Comparison of ENCODE assay signal across 17 cellular contexts in genomic region chr4:89293299-89293698, GRCh38. TPM values are rescaled to one million over a fixed set of nuclear protein-coding genes. Genes with fewer than 3 reads are reported as not detected.
DNase-seq lines count a peak whose midpoint lies in the region; ATAC-seq lines count a peak whose summit lies in the region.
"Had no signal": no experiment of that assay in that cellular context is flagged by ENCODE, and none has a peak within 500 bp of the region (broad histone marks: within the 10 kb centered on the region; RNA-seq: fewer than 3 reads in every experiment).

No MANE protein-coding gene starts in this region.

- H3K4me3 Mint-ChIP-seq in activated naive CD4-positive, alpha-beta T cell treated with anti-CD3 and anti-CD28 coated beads for 36 hours, result peak overlapping the region; percentile 32
- peak overlapping the region; percentile 82 for H3K4me3 Mint-ChIP-seq in stimulated activated effector memory CD8-positive, alpha-beta T cell treated with anti-CD3 and anti-CD28 coated beads, Interleukin-12 subunit alpha, Interleukin-12 subunit beta, amount 100 ng/mL, for 72 hours
- H3K4me3 Mint-ChIP-seq: mesothelial cell of epicardium had no signal

- no peaks in the 10 kb centered on the region for H3K27me3 ChIP-seq in duodenal mucosa (ENCODE audit: control insufficient read depth in 1 of 2, insufficient read depth in 2 of 2, low read length in 2 of 2)
- H3K27me3 ChIP-seq: upper lobe of right lung had no signal

- no peaks in the 10 kb centered on the region for H3K9me3 ChIP-seq in duodenal mucosa (ENCODE audit: control insufficient read depth in 1 of 2, low read length in 2 of 2)
- H3K9me3 ChIP-seq: SK-N-SH, upper lobe of right lung had no signal

- peak overlapping the region; percentile 46 to 48 for H3K4me3 ChIP-seq in duodenal mucosa (ENCODE audit: low read depth in 1 of 2, low read length in 2 of 2)
- H3K4me3 ChIP-seq: coronary artery, upper lobe of right lung had no signal

- ATAC-seq in stimulated activated effector memory CD8-positive, alpha-beta T cell treated with anti-CD3 and anti-CD28 coated beads, Interleukin-12 subunit alpha, Interleukin-12 subunit beta, amount 100 ng/mL, for 72 hours, result no peak
- ATAC-seq in HG03039 (IDR thresholded peaks at IDR 0.05; ENCODE audit: unreplicated experiment), result no peak
- ATAC-seq: upper lobe of right lung had no signal

- H3K4me1 Mint-ChIP-seq in activated naive CD4-positive, alpha-beta T cell treated with anti-CD3 and anti-CD28 coated beads for 36 hours (ENCODE audit: low read depth), result peaks cover 88% of the 10 kb centered on the region
- peaks cover 80% of the 10 kb centered on the region for H3K4me1 Mint-ChIP-seq in stimulated activated effector memory CD8-positive, alpha-beta T cell treated with anti-CD3 and anti-CD28 coated beads, Interleukin-12 subunit alpha, Interleukin-12 subunit beta, amount 100 ng/mL, for 72 hours

- no peaks in the 10 kb centered on the region for H3K27me3 Mint-ChIP-seq in activated naive CD4-positive, alpha-beta T cell treated with anti-CD3 and anti-CD28 coated beads for 36 hours (ENCODE audit: low read depth)

- intact Hi-C loops in activated naive CD4-positive, alpha-beta T cell treated with anti-CD3 and anti-CD28 coated beads for 36 hours (cut with micrococcal nuclease), result loop anchor here (5.0 to 10.0 kb wide), 5 partner anchors 358 to 1008 kb away; partner anchors contain the start of genes HERC5 and PPM1K

- CTCF ChIA-PET in activated naive CD4-positive, alpha-beta T cell treated with anti-CD3 and anti-CD28 coated beads for 36 hours (lab: Charles Lee), result interaction anchor here (0.5 to 2.5 kb wide), 4 partner anchors 9 to 149 kb away, joined by 3 to 13 read pairs (median 3); no protein-coding TSS in a partner anchor

- H3K9me3 Mint-ChIP-seq in activated naive CD4-positive, alpha-beta T cell treated with anti-CD3 and anti-CD28 coated beads for 36 hours, result no peaks in the 10 kb centered on the region
- no peaks in the 10 kb centered on the region for H3K9me3 Mint-ChIP-seq in stimulated activated effector memory CD8-positive, alpha-beta T cell treated with anti-CD3 and anti-CD28 coated beads, Interleukin-12 subunit alpha, Interleukin-12 subunit beta, amount 100 ng/mL, for 72 hours

- no peaks in the 10 kb centered on the region for H3K36me3 Mint-ChIP-seq in activated naive CD4-positive, alpha-beta T cell treated with anti-CD3 and anti-CD28 coated beads for 36 hours (ENCODE audit: low read depth)
- H3K36me3 Mint-ChIP-seq in stimulated activated effector memory CD8-positive, alpha-beta T cell treated with anti-CD3 and anti-CD28 coated beads, Interleukin-12 subunit alpha, Interleukin-12 subunit beta, amount 100 ng/mL, for 72 hours, result peaks cover 37% of the 10 kb centered on the region

- H3K27ac Mint-ChIP-seq in activated naive CD4-positive, alpha-beta T cell treated with anti-CD3 and anti-CD28 coated beads for 36 hours, result peak overlapping the region; percentile 94
- no peak overlapping the region for H3K27ac Mint-ChIP-seq in stimulated activated effector memory CD8-positive, alpha-beta T cell treated with anti-CD3 and anti-CD28 coated beads, Interleukin-12 subunit alpha, Interleukin-12 subunit beta, amount 100 ng/mL, for 72 hours
- H3K27ac Mint-ChIP-seq: mesothelial cell of epicardium had no signal

- peak overlapping the region; percentile 34 for H3K27ac ChIP-seq in duodenal mucosa (ENCODE audit: low read depth, low read length)
- H3K27ac ChIP-seq: coronary artery, VCaP had no signal

- no peak for DNase-seq in activated naive CD4-positive, alpha-beta T cell treated with anti-CD3 and anti-CD28 coated beads for 36 hours
- DNase-seq in activated naive CD4-positive, alpha-beta T cell treated with anti-CD3 and anti-CD28 coated beads, Interleukin-2, amount 50 U/mL, for 16 hours, result no peak
- peak; percentile 59 for DNase-seq in RPMI8226
- DNase-seq in stimulated activated effector memory CD8-positive, alpha-beta T cell treated with anti-CD3 and anti-CD28 coated beads, Interleukin-12 subunit alpha, Interleukin-12 subunit beta, amount 100 ng/mL, for 72 hours (ENCODE audit: low spot score in 2 of 2), result no peak
- DNase-seq in DMS53 (lab: John Stamatoyannopoulos, UW), result no peak
- no peak for DNase-seq in NCI-H2196 treated with DMSO at 0.1 percent for 48 hours (lab: John Stamatoyannopoulos, UW; ENCODE audit: unreplicated experiment)
- DNase-seq: anterior cingulate cortex, NCI-H2029 treated with DMSO at 0.1 percent for 48 hours, NCI-H526, occipital lobe, SK-N-SH, upper lobe of right lung had no signal

- peak overlapping the region; percentile 20 to 43 for H3K9ac ChIP-seq in duodenal mucosa (ENCODE audit: low read depth in 1 of 2, low read length in 2 of 2)
- H3K9ac ChIP-seq: SK-N-SH had no signal

- H3K36me3 ChIP-seq in duodenal mucosa (ENCODE audit: control insufficient read depth in 1 of 2, insufficient read depth in 2 of 2, low read length in 2 of 2), result no peaks in the 10 kb centered on the region
- H3K36me3 ChIP-seq: upper lobe of right lung had no signal

- peaks cover 43 to 71% of the 10 kb centered on the region in 2 donors for H3K4me1 ChIP-seq in duodenal mucosa (ENCODE audit: control insufficient read depth in 1 of 2, insufficient read depth in 2 of 2, low read length in 2 of 2)

RNA-seq across cellular contexts. Expression of gene GPRIN3, which starts 14.3 kb away (rescaled TPM):
- total RNA-seq in activated naive CD4-positive, alpha-beta T cell treated with anti-CD3 and anti-CD28 coated beads for 36 hours, result 1 to 10 TPM; 8.6 to 8.8 TPM
